8 cellular contexts compared by ENCODE assay signal in genomic region chr11:75140269-75141138, GRCh38. TPM values are rescaled to one million over a fixed set of nuclear protein-coding genes. Genes with fewer than 3 reads are reported as not detected.
DNase-seq lines count a peak whose midpoint lies in the region; ATAC-seq and TF ChIP-seq lines count a peak whose summit lies in the region.

No MANE protein-coding gene starts in this region.

- H4K20me1 ChIP-seq in HCT116 (ENCODE audit: insufficient read depth) (no peaks in the 10 kb centered on the region), SU-DHL-6 (ENCODE audit: low read depth, low read length) (no peaks in the 10 kb centered on the region), smooth muscle cell (ENCODE audit: low read depth) (no peaks in the 10 kb centered on the region)

- H3K36me3 Mint-ChIP-seq in activated naive CD4-positive, alpha-beta T cell treated with anti-CD3 and anti-CD28 coated beads, Interleukin-2, amount 50 U/mL, for 72 hours: no peaks in the 10 kb centered on the region

- DNase-seq in COLO829 (ENCODE audit: low spot score) (peak; percentile 41), HCT116 (ENCODE audit: low read depth, low spot score) (peak; percentile 34), hepatic stellate cell (ENCODE audit: low spot score) (peak; percentile 66), smooth muscle cell (lab: John Stamatoyannopoulos, UW; ENCODE audit: unreplicated experiment) (peak; percentile 13)
- DNase-seq in activated naive CD4-positive, alpha-beta T cell treated with anti-CD3 and anti-CD28 coated beads, Interleukin-2, amount 50 U/mL, for 72 hours (ENCODE audit: low spot score in 2 of 2): peak; percentile 66 to 89

- H3K4me3 ChIP-seq in HCT116 (replicated peaks in 1 of 2; ENCODE audit: low read depth in 1 of 2, low read length in 2 of 2): no peak overlapping the region
- no peak overlapping the region for H3K4me3 ChIP-seq in SU-DHL-6 (ENCODE audit: insufficient read depth, low read length, poor library complexity, severe bottlenecking)
- no peak overlapping the region for H3K4me3 ChIP-seq in smooth muscle cell

- BruUV-seq in HCT116 (replicated peaks; lab: Mats Ljungman, UMichigan): no TSS peak

- peak; percentile 91 for TF ChIP-seq RAD21 in HCT116 (IDR thresholded peaks at IDR 0.05; ENCODE audit: low read depth)

- peak overlapping the region; percentile 75 for H2AFZ ChIP-seq in HCT116 (ENCODE audit: low read depth, low read length, poor library complexity, severe bottlenecking)
- no peak overlapping the region for H2AFZ ChIP-seq in SU-DHL-6 (ENCODE audit: low read depth, low read length, severe bottlenecking)
- no peak overlapping the region for H2AFZ ChIP-seq in smooth muscle cell (ENCODE audit: low read depth)

- RAD21 ChIA-PET in HCT116 (lab: Charles Lee; ENCODE audit: low non-redundant PET in 1 of 2, low total read pairs in 2 of 2, uncharacterized antibody in 2 of 2, unreplicated experiment in 2 of 2): interaction anchor here (0.6 to 2.2 kb wide), 13 partner anchors 64 to 211 kb away, joined by 3 to 21 read pairs (median 4); no protein-coding TSS in a partner anchor

- H3F3A ChIP-seq in SU-DHL-6 (ENCODE audit: insufficient read depth): no peaks in the 10 kb centered on the region
- H3F3A ChIP-seq in smooth muscle cell (ENCODE audit: low read depth): peaks cover 4% of the 10 kb centered on the region

- H3K9ac ChIP-seq in HCT116 (ENCODE audit: low read length): no peak overlapping the region
- H3K9ac ChIP-seq in SU-DHL-6 (ENCODE audit: low read length): no peak overlapping the region
- H3K9ac ChIP-seq in smooth muscle cell (ENCODE audit: low read depth): no peak overlapping the region

- H3K4me2 ChIP-seq in HCT116 (ENCODE audit: low read length): peak overlapping the region; percentile 27
- H3K4me2 ChIP-seq in SU-DHL-6 (ENCODE audit: low read depth, low read length, poor library complexity, severe bottlenecking): no peak overlapping the region
- H3K4me2 ChIP-seq in smooth muscle cell: no peak overlapping the region

- H3K9me2 ChIP-seq in HCT116 (ENCODE audit: insufficient read depth): no peaks in the 10 kb centered on the region
- no peaks in the 10 kb centered on the region for H3K9me2 ChIP-seq in SU-DHL-6 (replicated peaks; ENCODE audit: insufficient read depth, low read length)

- TF ChIP-seq POLR2A in HCT116 (IDR thresholded peaks at IDR 0.05; ENCODE audit: borderline replicate concordance, extremely low read depth, insufficient read depth, insufficient read length): no peak

- H3K9me3 ChIP-seq in HCT116 (ENCODE audit: control insufficient read depth in 1 of 2, insufficient read depth in 1 of 2, low read depth in 1 of 2, low read length in 2 of 2) (no peaks in the 10 kb centered on the region), SU-DHL-6 (ENCODE audit: insufficient read depth, low read length) (no peaks in the 10 kb centered on the region), smooth muscle cell (replicated peaks; ENCODE audit: low read depth) (no peaks in the 10 kb centered on the region)

- CTCF ChIA-PET in HCT116 (lab: Charles Lee): interaction anchor here (0.6 to 9.1 kb wide), 36 partner anchors 10 to 248 kb away, joined by 3 to 255 read pairs (median 4); partner anchors contain the start of genes NEU3, SLCO2B1 and TPBGL

- H3K27ac ChIP-seq in HCT116 (ENCODE audit: low read depth, low read length): no peak overlapping the region
- H3K27ac ChIP-seq in SU-DHL-6 (ENCODE audit: low read depth, low read length): no peak overlapping the region
- H3K27ac ChIP-seq in smooth muscle cell (ENCODE audit: low read depth): no peak overlapping the region

- intact Hi-C loops in HCT116 (cut with micrococcal nuclease): loop anchor here (1.0 to 2.0 kb wide), 3 partner anchors 100 to 211 kb away; partner anchors contain the start of gene TPBGL

- H3K27ac Mint-ChIP-seq in activated naive CD4-positive, alpha-beta T cell treated with anti-CD3 and anti-CD28 coated beads, Interleukin-2, amount 50 U/mL, for 72 hours: no peak overlapping the region

- H3K4me1 ChIP-seq in HCT116 (ENCODE audit: control insufficient read depth in 1 of 2, insufficient read depth in 2 of 2, low read length in 2 of 2) (peaks cover 10 to 28% of the 10 kb centered on the region in 2 experiments), smooth muscle cell (ENCODE audit: low read depth) (no peaks in the 10 kb centered on the region)

- ATAC-seq in HCT116: peak; percentile 79
- peak; percentile 43 to 56 for ATAC-seq in activated naive CD4-positive, alpha-beta T cell treated with anti-CD3 and anti-CD28 coated beads, Interleukin-2, amount 50 U/mL, for 72 hours
- no peak for ATAC-seq in GM21515 (IDR thresholded peaks at IDR 0.05; ENCODE audit: unreplicated experiment)
- no peak for ATAC-seq in HG02571 (IDR thresholded peaks at IDR 0.05; ENCODE audit: unreplicated experiment)

- WGBS in smooth muscle cell (ENCODE audit: low lambda C conversion rate): 43% methylated on average over 22 of the region's 22 CpGs

- H3K79me2 ChIP-seq in HCT116 (ENCODE audit: insufficient read depth, low read length): no peaks in the 10 kb centered on the region
- H3K79me2 ChIP-seq in SU-DHL-6 (ENCODE audit: insufficient read depth, low read length): no peaks in the 10 kb centered on the region
- no peaks in the 10 kb centered on the region for H3K79me2 ChIP-seq in smooth muscle cell (ENCODE audit: low read depth)

- H3K27me3 ChIP-seq in HCT116 (ENCODE audit: insufficient read depth, low read length): no peaks in the 10 kb centered on the region
- no peaks in the 10 kb centered on the region for H3K27me3 ChIP-seq in SU-DHL-6 (ENCODE audit: low read length)
- peaks cover 6% of the 10 kb centered on the region for H3K27me3 ChIP-seq in smooth muscle cell (ENCODE audit: low read depth)

- peak; percentile 96 to 98 (median 98) for TF ChIP-seq CTCF in HCT116 (IDR thresholded peaks at IDR 0.05 in 2 of 3, conservative IDR thresholded peaks at IDR 0.05 in 1 of 3; ENCODE audit: borderline replicate concordance in 1 of 3, insufficient read depth in 1 of 3, low read depth in 2 of 3, low read length in 2 of 3)
- TF ChIP-seq CTCF in SU-DHL-6 (IDR thresholded peaks at IDR 0.05; ENCODE audit: insufficient read depth, low read length, poor library complexity, severe bottlenecking): peak; percentile 83
- peak; percentile 87 for TF ChIP-seq CTCF in smooth muscle cell (IDR thresholded peaks at IDR 0.05; ENCODE audit: borderline replicate concordance, insufficient read depth, poor library complexity, severe bottlenecking)

- POLR2A ChIA-PET in HCT116 (lab: Charles Lee): interaction anchor here (1.0 to 1.5 kb wide), 3 partner anchors 14 to 108 kb away, joined by 3 to 8 read pairs (median 5); no protein-coding TSS in a partner anchor

- no peaks in the 10 kb centered on the region for H3K36me3 ChIP-seq in HCT116 (ENCODE audit: control insufficient read depth in 1 of 2, insufficient read depth in 2 of 2, low read length in 2 of 2)
- no peaks in the 10 kb centered on the region for H3K36me3 ChIP-seq in SU-DHL-6 (ENCODE audit: low read length)
- H3K36me3 ChIP-seq in smooth muscle cell (ENCODE audit: low read depth): no peaks in the 10 kb centered on the region

- no peaks in the 10 kb centered on the region for H3K9me3 Mint-ChIP-seq in activated naive CD4-positive, alpha-beta T cell treated with anti-CD3 and anti-CD28 coated beads, Interleukin-2, amount 50 U/mL, for 72 hours

TF ChIP-seq in HCT116, 20 proteins besides CTCF, POLR2A, EP300 and RAD21 (continues in another document):
- TF ChIP-seq EZH2 (IDR thresholded peaks at IDR 0.05): no peak
- TF ChIP-seq FOSL1 (IDR thresholded peaks at IDR 0.05; ENCODE audit: low read depth): no peak
- TF ChIP-seq SIN3A (IDR thresholded peaks at IDR 0.05; ENCODE audit: low read depth): no peak
- no peak for TF ChIP-seq ATF3 (IDR thresholded peaks at IDR 0.05)
- no peak for TF ChIP-seq ZNF274 (IDR thresholded peaks at IDR 0.05; ENCODE audit: low read depth, low read length)
- no peak for TF ChIP-seq SP1 (IDR thresholded peaks at IDR 0.05; ENCODE audit: low read depth)
- no peak for TF ChIP-seq CEBPB (IDR thresholded peaks at IDR 0.05; ENCODE audit: low read depth)
- TF ChIP-seq POLR2AphosphoS5 (IDR thresholded peaks at IDR 0.05; ENCODE audit: low read depth, low read length): no peak
- TF ChIP-seq EZH2phosphoT487 (IDR thresholded peaks at IDR 0.05; ENCODE audit: borderline replicate concordance): no peak
- no peak for TF ChIP-seq TCF7L2 (IDR thresholded peaks at IDR 0.05; ENCODE audit: borderline replicate concordance, extremely low read depth, insufficient read depth, insufficient read length)

RNA-seq across cellular contexts. Expression of gene SLCO2B1, which starts 10.4 kb away (rescaled TPM):
- total RNA-seq in HCT116 (2021; ENCODE audit: unreplicated experiment) (0.81 TPM), smooth muscle cell (0.31 TPM in 1 of 2 replicates, not detected in the other)
- 0.01 and 0.03 TPM in 2 replicates for polyA plus RNA-seq in HCT116 (2012)
- total RNA-seq in activated naive CD4-positive, alpha-beta T cell treated with anti-CD3 and anti-CD28 coated beads, Interleukin-2, amount 50 U/mL, for 72 hours: not detected
- 0.30 TPM in 1 of 2 replicates, not detected in the other for polyA plus RNA-seq in smooth muscle cell

RNA-seq across cellular contexts. Expression of gene OR2AT4, which starts 43.8 kb away (rescaled TPM):
- total RNA-seq in HCT116 (2021; ENCODE audit: unreplicated experiment) (not detected), smooth muscle cell (not detected in 2 replicates)
- polyA plus RNA-seq in HCT116 (2012): not detected in 2 replicates
- not detected for total RNA-seq in activated naive CD4-positive, alpha-beta T cell treated with anti-CD3 and anti-CD28 coated beads, Interleukin-2, amount 50 U/mL, for 72 hours
- polyA plus RNA-seq in smooth muscle cell: not detected in 2 replicates

Comparison
In these comparisons a context has a peak if more than half of its experiments do, and no peak if none do; other contexts are left out.
1. DNase-seq: peak in every context shown above with its lines; median percentile 78 in activated naive CD4-positive, alpha-beta T cell treated with anti-CD3 and anti-CD28 coated beads, Interleukin-2, amount 50 U/mL, for 72 hours; 66 in hepatic stellate cell; 41 in COLO829; 34 in HCT116; 13 in smooth muscle cell.
2. ATAC-seq: peak in HCT116 (single experiment) and activated naive CD4-positive, alpha-beta T cell treated with anti-CD3 and anti-CD28 coated beads, Interleukin-2, amount 50 U/mL, for 72 hours (2 of 2); none in GM21515 (single experiment) and HG02571 (single experiment).
3. Peak in every context shown above with its lines, with median percentiles within 50 percentile points of each other: CTCF ChIP-seq.